ENCODE assay signal across 9 cellular contexts in the genomic region with DNA sequence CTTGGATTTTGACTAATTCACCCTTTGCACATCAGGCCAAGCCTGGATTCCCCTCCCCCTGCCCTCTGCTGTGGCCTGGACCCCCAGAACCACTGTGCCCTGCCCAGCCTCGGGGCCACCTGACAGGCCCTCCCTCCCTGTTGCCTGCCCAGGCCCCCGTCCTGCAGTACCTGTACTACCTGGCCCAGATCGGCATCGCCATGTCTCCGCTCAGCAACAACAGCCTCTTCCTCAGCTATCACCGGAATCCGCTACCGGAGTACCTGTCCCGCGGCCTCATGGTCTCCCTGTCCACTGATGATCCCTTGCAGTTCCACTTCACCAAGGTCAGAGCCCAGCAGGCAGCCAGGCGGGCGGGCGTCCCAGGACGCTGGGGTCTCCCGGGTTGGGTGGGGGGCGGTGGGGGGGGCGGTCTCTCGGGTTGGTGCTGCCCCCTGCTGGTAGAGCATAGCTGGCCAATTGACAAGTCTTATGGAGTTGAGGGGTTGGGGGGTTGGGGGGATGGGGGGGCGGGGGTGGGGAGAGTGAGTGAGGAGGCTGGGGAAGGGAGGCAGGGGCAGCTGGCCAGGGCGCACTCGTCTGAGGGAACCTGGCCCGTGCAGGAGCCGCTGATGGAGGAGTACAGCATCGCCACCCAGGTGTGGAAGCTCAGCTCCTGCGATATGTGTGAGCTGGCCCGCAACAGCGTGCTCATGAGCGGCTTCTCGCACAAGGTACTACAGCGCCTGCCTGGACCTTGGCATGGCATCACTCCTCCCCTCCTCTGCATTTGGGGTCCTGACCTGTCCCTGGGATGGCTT. TPM values are rescaled to one million over a fixed set of nuclear protein-coding genes. Genes with fewer than 3 reads are reported as not detected.
DNase-seq lines count a peak whose midpoint lies in the region; ATAC-seq and TF ChIP-seq lines count a peak whose summit lies in the region.
"Had no signal": no experiment of that assay in that cellular context is flagged by ENCODE, and none has a peak within 500 bp of the region (broad histone marks: within the 10 kb centered on the region; RNA-seq: fewer than 3 reads in every experiment).

No MANE protein-coding gene starts in this region.

- peaks cover 29% of the 10 kb centered on the region for H3K36me3 Mint-ChIP-seq in activated CD4-positive, alpha-beta memory T cell treated with anti-CD3 and anti-CD28 coated beads for 36 hours
- peaks cover 44% of the 10 kb centered on the region for H3K36me3 Mint-ChIP-seq in activated CD4-positive, alpha-beta memory T cell treated with anti-CD3 and anti-CD28 coated beads, Interleukin-2, amount 10 ng/mL, durations not matched to agents 7 days and 5 days (ENCODE audit: low read depth)
- peaks cover 61% of the 10 kb centered on the region for H3K36me3 Mint-ChIP-seq in stimulated activated effector memory CD8-positive, alpha-beta T cell treated with anti-CD3 and anti-CD28 coated beads, Interleukin-12 subunit alpha, Interleukin-12 subunit beta, amount 100 ng/mL, for 72 hours

- peak; percentile 19 for TF ChIP-seq CTCF in fibroblast of the aortic adventitia (IDR thresholded peaks at IDR 0.05; ENCODE audit: insufficient read depth, low read length)

- intact Hi-C loops in activated CD4-positive, alpha-beta memory T cell treated with anti-CD3 and anti-CD28 coated beads for 36 hours (cut with micrococcal nuclease) = loop anchor here (1.0 kb wide), 1 partner anchor 84 kb away; no protein-coding TSS in a partner anchor

- CTCF ChIA-PET in activated CD4-positive, alpha-beta memory T cell treated with anti-CD3 and anti-CD28 coated beads for 36 hours (lab: Charles Lee) = interaction anchor here (0.5 to 7.6 kb wide), 22 partner anchors 9 to 436 kb away, joined by 3 to 101 read pairs (median 4); partner anchors contain the start of genes AHCYL1, AMPD2, GNAI3 and GNAT2
- CTCF ChIA-PET in activated CD4-positive, alpha-beta memory T cell treated with anti-CD3 and anti-CD28 coated beads, Interleukin-2, amount 10 ng/mL, durations not matched to agents 7 days and 5 days (lab: Charles Lee) = interaction anchor here (0.7 to 6.8 kb wide), 14 partner anchors 8 to 354 kb away, joined by 3 to 60 read pairs (median 4); partner anchors contain the start of genes AHCYL1, AMPD2, GNAI3 and GNAT2

- DNase-seq in activated CD4-positive, alpha-beta memory T cell treated with anti-CD3 and anti-CD28 coated beads for 36 hours = peak; percentile 51
- DNase-seq in activated CD4-positive, alpha-beta memory T cell treated with anti-CD3 and anti-CD28 coated beads, Interleukin-2, amount 10 ng/mL, durations not matched to agents 7 days and 5 days = no peak
- peak; percentile 35 to 51 for DNase-seq in activated CD4-positive, alpha-beta T cell treated with anti-CD3 and anti-CD28 coated beads for 4 hours
- no peak for DNase-seq in fibroblast of the aortic adventitia (ENCODE audit: low read depth)
- peak in 1 of 2 donors; percentile 53 for DNase-seq in stimulated activated effector memory CD8-positive, alpha-beta T cell treated with anti-CD3 and anti-CD28 coated beads, Interleukin-12 subunit alpha, Interleukin-12 subunit beta, amount 100 ng/mL, for 72 hours (ENCODE audit: low spot score in 2 of 2)

- H3K9me3 Mint-ChIP-seq in activated CD4-positive, alpha-beta memory T cell treated with anti-CD3 and anti-CD28 coated beads for 36 hours = no peaks in the 10 kb centered on the region
- no peaks in the 10 kb centered on the region for H3K9me3 Mint-ChIP-seq in activated CD4-positive, alpha-beta memory T cell treated with anti-CD3 and anti-CD28 coated beads, Interleukin-2, amount 10 ng/mL, durations not matched to agents 7 days and 5 days
- no peaks in the 10 kb centered on the region for H3K9me3 Mint-ChIP-seq in stimulated activated effector memory CD8-positive, alpha-beta T cell treated with anti-CD3 and anti-CD28 coated beads, Interleukin-12 subunit alpha, Interleukin-12 subunit beta, amount 100 ng/mL, for 72 hours

- no peak for ATAC-seq in stimulated activated effector memory CD8-positive, alpha-beta T cell treated with anti-CD3 and anti-CD28 coated beads, Interleukin-12 subunit alpha, Interleukin-12 subunit beta, amount 100 ng/mL, for 72 hours
- ATAC-seq in HG03442 (IDR thresholded peaks at IDR 0.05; ENCODE audit: unreplicated experiment) (no peak), GM21367 (IDR thresholded peaks at IDR 0.05; ENCODE audit: unreplicated experiment) (no peak), GM21447 (IDR thresholded peaks at IDR 0.05; ENCODE audit: unreplicated experiment) (no peak)

- POLR2A ChIA-PET in activated CD4-positive, alpha-beta memory T cell treated with anti-CD3 and anti-CD28 coated beads for 36 hours (lab: Charles Lee) = interaction anchor here (0.8 to 1.5 kb wide), 3 partner anchors 9 to 84 kb away, joined by 3 to 5 read pairs (median 4); partner anchors contain the start of gene GNAI3
- POLR2A ChIA-PET in activated CD4-positive, alpha-beta memory T cell treated with anti-CD3 and anti-CD28 coated beads, Interleukin-2, amount 10 ng/mL, durations not matched to agents 7 days and 5 days (lab: Charles Lee) = interaction anchor here (0.8 to 4.1 kb wide), 6 partner anchors 10 to 89 kb away, joined by 3 to 22 read pairs (median 4); partner anchors contain the start of gene GNAI3

- H3K27me3 Mint-ChIP-seq in activated CD4-positive, alpha-beta memory T cell treated with anti-CD3 and anti-CD28 coated beads for 36 hours = no peaks in the 10 kb centered on the region
- H3K27me3 Mint-ChIP-seq in activated CD4-positive, alpha-beta memory T cell treated with anti-CD3 and anti-CD28 coated beads, Interleukin-2, amount 10 ng/mL, durations not matched to agents 7 days and 5 days = no peaks in the 10 kb centered on the region
- H3K27me3 Mint-ChIP-seq: activated naive CD8-positive, alpha-beta T cell had no signal

- no peak overlapping the region for H3K4me3 Mint-ChIP-seq in activated CD4-positive, alpha-beta memory T cell treated with anti-CD3 and anti-CD28 coated beads for 36 hours
- H3K4me3 Mint-ChIP-seq in activated CD4-positive, alpha-beta memory T cell treated with anti-CD3 and anti-CD28 coated beads, Interleukin-2, amount 10 ng/mL, durations not matched to agents 7 days and 5 days = no peak overlapping the region
- H3K4me3 Mint-ChIP-seq in stimulated activated effector memory CD8-positive, alpha-beta T cell treated with anti-CD3 and anti-CD28 coated beads, Interleukin-12 subunit alpha, Interleukin-12 subunit beta, amount 100 ng/mL, for 72 hours = no peak overlapping the region
- H3K4me3 Mint-ChIP-seq: activated naive CD8-positive, alpha-beta T cell had no signal

- H3K4me3 ChIP-seq in fibroblast of the aortic adventitia (ENCODE audit: low read depth, low read length) = no peak overlapping the region

- no peak overlapping the region for H3K27ac Mint-ChIP-seq in activated CD4-positive, alpha-beta memory T cell treated with anti-CD3 and anti-CD28 coated beads for 36 hours
- H3K27ac Mint-ChIP-seq in activated CD4-positive, alpha-beta memory T cell treated with anti-CD3 and anti-CD28 coated beads, Interleukin-2, amount 10 ng/mL, durations not matched to agents 7 days and 5 days = no peak overlapping the region
- peak overlapping the region; percentile 37 for H3K27ac Mint-ChIP-seq in stimulated activated effector memory CD8-positive, alpha-beta T cell treated with anti-CD3 and anti-CD28 coated beads, Interleukin-12 subunit alpha, Interleukin-12 subunit beta, amount 100 ng/mL, for 72 hours
- H3K27ac Mint-ChIP-seq: activated naive CD8-positive, alpha-beta T cell had no signal

- H3K4me1 Mint-ChIP-seq in activated CD4-positive, alpha-beta memory T cell treated with anti-CD3 and anti-CD28 coated beads for 36 hours (ENCODE audit: low read depth) = peaks cover 11% of the 10 kb centered on the region
- H3K4me1 Mint-ChIP-seq in activated CD4-positive, alpha-beta memory T cell treated with anti-CD3 and anti-CD28 coated beads, Interleukin-2, amount 10 ng/mL, durations not matched to agents 7 days and 5 days = peaks cover 17% of the 10 kb centered on the region
- peaks cover 36% of the 10 kb centered on the region for H3K4me1 Mint-ChIP-seq in stimulated activated effector memory CD8-positive, alpha-beta T cell treated with anti-CD3 and anti-CD28 coated beads, Interleukin-12 subunit alpha, Interleukin-12 subunit beta, amount 100 ng/mL, for 72 hours

RNA-seq across cellular contexts. Expression of gene AMPD2, which starts 10.6 kb away (rescaled TPM):
- 10 to 100 TPM; 79.1 to 93.3 TPM for total RNA-seq in activated CD4-positive, alpha-beta memory T cell treated with anti-CD3 and anti-CD28 coated beads for 36 hours
- 100 to 1,000 TPM; 110 to 122 TPM for total RNA-seq in activated CD4-positive, alpha-beta memory T cell treated with anti-CD3 and anti-CD28 coated beads, Interleukin-2, amount 10 ng/mL, durations not matched to agents 7 days and 5 days
- 52.0 and 67.2 TPM in 2 replicates for total RNA-seq in fibroblast of the aortic adventitia (ENCODE audit: low replicate concordance)

RNA-seq across cellular contexts. Expression of gene GNAT2, which starts 10.9 kb away (rescaled TPM):
- under 1 TPM; 0.29 to 0.31 TPM for total RNA-seq in activated CD4-positive, alpha-beta memory T cell treated with anti-CD3 and anti-CD28 coated beads for 36 hours
- total RNA-seq in activated CD4-positive, alpha-beta memory T cell treated with anti-CD3 and anti-CD28 coated beads, Interleukin-2, amount 10 ng/mL, durations not matched to agents 7 days and 5 days = not detected
- 0.18 TPM in 1 of 2 replicates, not detected in the other for total RNA-seq in fibroblast of the aortic adventitia (ENCODE audit: low replicate concordance)

RNA-seq across cellular contexts. Expression of gene GSTM4, which starts 25.6 kb away (rescaled TPM):
- 10 to 100 TPM in 1 of 2 experiments, 1 to 10 TPM in 1; 8.2 to 12.0 TPM for total RNA-seq in activated CD4-positive, alpha-beta memory T cell treated with anti-CD3 and anti-CD28 coated beads for 36 hours
- 10 to 100 TPM; 10.4 to 14.3 TPM for total RNA-seq in activated CD4-positive, alpha-beta memory T cell treated with anti-CD3 and anti-CD28 coated beads, Interleukin-2, amount 10 ng/mL, durations not matched to agents 7 days and 5 days
- 8.7 and 31.6 TPM in 2 replicates for total RNA-seq in fibroblast of the aortic adventitia (ENCODE audit: low replicate concordance)

RNA-seq across cellular contexts. Expression of gene GSTM2, which starts 37.6 kb away (rescaled TPM):
- 10 to 100 TPM in 1 of 2 experiments, 1 to 10 TPM in 1; 8.2 to 11.9 TPM for total RNA-seq in activated CD4-positive, alpha-beta memory T cell treated with anti-CD3 and anti-CD28 coated beads for 36 hours
- 10 to 100 TPM; 15.9 to 17.6 TPM for total RNA-seq in activated CD4-positive, alpha-beta memory T cell treated with anti-CD3 and anti-CD28 coated beads, Interleukin-2, amount 10 ng/mL, durations not matched to agents 7 days and 5 days
- 14.1 and 27.7 TPM in 2 replicates for total RNA-seq in fibroblast of the aortic adventitia (ENCODE audit: low replicate concordance)

RNA-seq across cellular contexts. Expression of gene GSTM1, which starts 57.3 kb away (rescaled TPM):
- total RNA-seq in activated CD4-positive, alpha-beta memory T cell treated with anti-CD3 and anti-CD28 coated beads for 36 hours = under 1 TPM in 1 of 2 experiments, not detected in 1; 0.22 TPM
- not detected for total RNA-seq in activated CD4-positive, alpha-beta memory T cell treated with anti-CD3 and anti-CD28 coated beads, Interleukin-2, amount 10 ng/mL, durations not matched to agents 7 days and 5 days
- 24.3 TPM in 1 of 2 replicates, not detected in the other for total RNA-seq in fibroblast of the aortic adventitia (ENCODE audit: low replicate concordance)

Comparison
In these comparisons a context has a peak if more than half of its experiments do, and no peak if none do; other contexts are left out.
1. DNase-seq: peak in activated CD4-positive, alpha-beta memory T cell treated with anti-CD3 and anti-CD28 coated beads for 36 hours (single experiment) and activated CD4-positive, alpha-beta T cell treated with anti-CD3 and anti-CD28 coated beads for 4 hours (2 of 2); none in activated CD4-positive, alpha-beta memory T cell treated with anti-CD3 and anti-CD28 coated beads, Interleukin-2, amount 10 ng/mL, durations not matched to agents 7 days and 5 days (single experiment) and fibroblast of the aortic adventitia (single experiment).